In the genomic region with DNA sequence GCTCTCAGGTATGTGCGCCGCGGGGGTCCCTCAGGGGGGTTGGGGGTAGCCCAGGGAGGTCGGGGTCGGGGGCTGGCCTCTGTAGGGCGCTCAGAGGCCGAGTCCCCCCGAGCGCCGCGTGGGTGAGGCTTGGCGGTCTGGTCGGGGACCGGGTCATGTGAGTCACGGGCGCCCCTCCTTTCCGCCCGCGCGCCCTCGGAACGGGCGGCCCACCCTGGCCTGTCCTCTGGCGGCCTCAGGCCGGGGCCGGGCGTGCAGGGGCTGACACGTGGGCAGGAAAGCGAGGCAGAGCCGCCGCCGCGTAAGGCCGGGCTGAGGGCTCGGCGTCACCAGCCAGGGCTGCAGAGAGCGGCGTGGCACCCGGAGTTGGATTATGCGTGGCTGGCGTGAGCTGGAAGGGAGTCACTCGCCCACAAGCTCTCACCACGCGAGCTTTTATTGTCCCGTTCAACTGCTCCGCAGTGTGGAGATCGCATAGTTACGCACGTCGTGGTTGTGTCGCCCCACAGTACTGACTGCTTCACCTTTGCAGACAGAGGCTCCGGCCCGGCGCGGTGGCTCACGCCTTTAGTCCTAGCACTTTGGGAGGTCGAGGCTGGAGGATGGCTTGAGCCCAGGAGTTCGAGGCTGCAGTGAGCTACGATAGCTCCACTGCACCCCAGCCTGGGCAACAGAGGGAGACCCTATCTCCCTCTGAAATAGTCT, we compare ENCODE assay signal across 8 cellular contexts. TPM values are rescaled to one million over a fixed set of nuclear protein-coding genes. Genes with fewer than 3 reads are reported as not detected.
DNase-seq lines count a peak whose midpoint lies in the region; ATAC-seq and TF ChIP-seq lines count a peak whose summit lies in the region.

No MANE protein-coding gene starts in this region.

- DNase-seq in GOT3 (lab: John Stamatoyannopoulos, UW) (peak; percentile 80), LoVo (ENCODE audit: low spot score) (peak; percentile 78), UCSD-AML1 (lab: John Stamatoyannopoulos, UW; ENCODE audit: unreplicated experiment) (peak; percentile 89), body of pancreas (peak; percentile 78 to 84 (median 80)), NCI-H1048 (lab: John Stamatoyannopoulos, UW) (no peak)

- H3K9me3 ChIP-seq in body of pancreas (no peaks in the 10 kb centered on the region), iPS-18c (ENCODE audit: control insufficient read depth, insufficient read depth, low read length) (no peaks in the 10 kb centered on the region)

- H3K4me3 ChIP-seq in GM08714 (ENCODE audit: low read length): peak overlapping the region; percentile 73
- H3K4me3 ChIP-seq in body of pancreas: peak overlapping the region; percentile 64 to 86
- H3K4me3 ChIP-seq in iPS-18c (ENCODE audit: insufficient read depth, low read depth, low read length): peak overlapping the region; percentile 74
- peak overlapping the region; percentile 41 to 89 (median 81) for H3K4me3 ChIP-seq in skin epidermis

- peaks cover 26% of the 10 kb centered on the region for H3K4me1 ChIP-seq in body of pancreas

- H3K36me3 ChIP-seq in body of pancreas (replicated peaks in 1 of 2; ENCODE audit: insufficient read depth in 1 of 2, low read depth in 2 of 2): peaks cover 0 to 5% of the 10 kb centered on the region in 2 donors

- peak in 3 of 7 experiments; percentile 4 to 18 (median 7) for TF ChIP-seq CTCF in body of pancreas (IDR thresholded peaks at IDR 0.05)

- H3K27me3 ChIP-seq in body of pancreas: no peaks in the 10 kb centered on the region

- 0 to 3% methylated on average over 3 to 46 of the region's 59 CpGs for WGBS in body of pancreas, 2 donors

- H3K27ac ChIP-seq in body of pancreas (peak overlapping the region; percentile 93 to 99 (median 96)), skin epidermis (peak overlapping the region; percentile 87 to 100 (median 99))

- intact Hi-C loops in body of pancreas (cut with DNase I): no loop called here

- ATAC-seq in body of pancreas: peak; percentile 47

- TF ChIP-seq POLR2A in body of pancreas (IDR thresholded peaks at IDR 0.05): peak; percentile 62 to 79 (median 70)

RNA-seq across cellular contexts. Expression of a gene that starts 0.4 kb away (rescaled TPM):
- total RNA-seq in body of pancreas: 10 to 100 TPM; 15.2 to 16.3 TPM

RNA-seq across cellular contexts. Expression of a gene that starts 0.8 kb away (rescaled TPM):
- 10 to 100 TPM; 72.1 to 74.5 TPM for total RNA-seq in body of pancreas
